Comparison of ENCODE assay signal across 8 cellular contexts in the genomic region with DNA sequence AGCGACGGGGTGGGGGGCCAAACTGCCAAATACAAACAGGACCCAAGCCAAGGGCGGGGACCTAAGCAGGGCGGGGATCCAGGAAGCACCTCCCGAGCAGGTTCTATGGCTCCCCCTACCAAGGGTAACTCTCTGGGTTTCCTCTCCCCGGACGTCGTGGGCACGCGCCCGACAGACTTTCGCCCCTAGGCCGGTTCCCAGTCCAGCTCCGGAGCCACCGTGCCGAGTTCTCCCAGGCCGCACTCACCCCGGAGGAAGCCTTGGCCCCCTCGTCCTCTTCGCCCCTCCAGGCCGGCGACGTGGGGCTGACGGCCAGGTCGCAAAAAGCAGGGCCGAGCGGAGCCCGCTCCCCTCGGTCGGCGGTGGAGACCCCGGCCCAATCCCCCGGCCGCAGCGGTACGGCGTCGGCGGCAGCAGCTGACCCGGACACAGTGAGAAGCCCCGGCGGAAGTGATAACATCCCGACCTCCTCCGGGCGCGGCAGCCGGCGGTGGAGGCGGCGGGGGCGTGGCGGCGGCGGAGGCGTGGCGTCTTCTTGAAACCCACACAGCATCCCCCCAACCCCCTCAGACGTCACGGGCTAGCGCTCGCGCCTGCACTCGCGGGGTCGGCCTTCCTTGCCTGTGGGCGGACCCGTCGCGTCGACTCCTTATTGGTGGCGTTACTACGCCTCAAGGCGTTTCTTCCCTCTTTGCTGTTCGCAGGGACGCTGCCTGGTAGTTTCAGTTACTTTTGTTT. TPM values are rescaled to one million over a fixed set of nuclear protein-coding genes. Genes with fewer than 3 reads are reported as not detected.
DNase-seq lines count a peak whose midpoint lies in the region; ATAC-seq and TF ChIP-seq lines count a peak whose summit lies in the region.

A gene with protein sequence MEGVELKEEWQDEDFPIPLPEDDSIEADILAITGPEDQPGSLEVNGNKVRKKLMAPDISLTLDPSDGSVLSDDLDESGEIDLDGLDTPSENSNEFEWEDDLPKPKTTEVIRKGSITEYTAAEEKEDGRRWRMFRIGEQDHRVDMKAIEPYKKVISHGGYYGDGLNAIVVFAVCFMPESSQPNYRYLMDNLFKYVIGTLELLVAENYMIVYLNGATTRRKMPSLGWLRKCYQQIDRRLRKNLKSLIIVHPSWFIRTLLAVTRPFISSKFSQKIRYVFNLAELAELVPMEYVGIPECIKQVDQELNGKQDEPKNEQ (minus strand): TSS at position 433 of the 738 bp plus-strand sequence. CDS start 6,863 bp downstream, outside the sequence.

- no peaks in the 10 kb centered on the region for H3K9me2 ChIP-seq in PC-9 (ENCODE audit: insufficient read depth)

- H3K9ac ChIP-seq in mucosa of rectum (ENCODE audit: low read depth in 1 of 2, low read length in 2 of 2), result peak within 1 kb of the TSS; percentile 98 to 100

- peaks cover 37% of the 10 kb centered on the region for H4K20me1 ChIP-seq in PC-9 (ENCODE audit: insufficient read depth)

- DNase-seq in DMS 273 treated with DMSO at 0.1 percent for 48 hours (lab: John Stamatoyannopoulos, UW), result peak; percentile 90
- peak; percentile 98 for DNase-seq in Jurkat, Clone E6-1 (ENCODE audit: low read depth, low spot score)
- DNase-seq in PC-9, result peak; percentile 90 to 98
- peak; percentile 98 for DNase-seq in activated T-cell treated with anti-CD3 and anti-CD28 coated beads, Interleukin-2, amount 50 U/mL, for 1 hour
- peak; percentile 72 for DNase-seq in epithelial cell of proximal tubule (ENCODE audit: low read depth)
- peak; percentile 99 for DNase-seq in stimulated activated CD8-positive, alpha-beta memory T cell treated with anti-CD3 and anti-CD28 coated beads, Interleukin-4, amount 100 ng/mL, for 48 hours

- peak within 1 kb of the TSS; percentile 95 for H3K27ac ChIP-seq in PC-9
- H3K27ac ChIP-seq in mucosa of rectum (ENCODE audit: low read depth in 2 of 2, low read length in 2 of 2), result peak within 1 kb of the TSS; percentile 100

- CTCF ChIA-PET in PC-9 (lab: Charles Lee), result interaction anchor here (0.6 kb wide), 1 partner anchor 259 kb away, joined by 5 read pairs; no protein-coding TSS in a partner anchor

- no peaks in the 10 kb centered on the region for H3K27me3 ChIP-seq in PC-9 (ENCODE audit: insufficient read depth, low read depth)
- H3K27me3 ChIP-seq in mucosa of rectum (ENCODE audit: control insufficient read depth in 2 of 2, insufficient read depth in 2 of 2, low read length in 2 of 2), result no peaks in the 10 kb centered on the region

- H2AFZ ChIP-seq in PC-9, result peak within 1 kb of the TSS; percentile 87

- H3K4me1 ChIP-seq in PC-9 (replicated peaks; ENCODE audit: insufficient read depth) (peaks cover 15% of the 10 kb centered on the region), mucosa of rectum (ENCODE audit: control insufficient read depth in 2 of 2, insufficient read depth in 2 of 2, low read length in 2 of 2) (peaks cover 11 to 23% of the 10 kb centered on the region in 2 donors)

- 0 out of 2 replicates have a peak, but pooled peaks cover 5% of the 10 kb centered on the region for H3F3A ChIP-seq in PC-9 (ENCODE audit: insufficient read depth, low read depth)

- intact Hi-C loops in PC-9 (cut with micrococcal nuclease; ENCODE audit: unreplicated experiment), result loop anchor here (1.0 kb wide), 1 partner anchor 402 kb away; no protein-coding TSS in a partner anchor

- no peaks in the 10 kb centered on the region for H3K9me3 ChIP-seq in PC-9 (ENCODE audit: insufficient read depth, low read depth)
- H3K9me3 ChIP-seq in mucosa of rectum (ENCODE audit: control insufficient read depth in 2 of 2, low read length in 2 of 2), result no peaks in the 10 kb centered on the region

- H3K4me3 ChIP-seq in Jurkat, Clone E6-1 (ENCODE audit: low read length), result peak within 1 kb of the TSS; percentile 95
- peak within 1 kb of the TSS; percentile 73 for H3K4me3 ChIP-seq in PC-9
- H3K4me3 ChIP-seq in epithelial cell of proximal tubule (ENCODE audit: low read depth, low read length), result peak within 1 kb of the TSS; percentile 92
- peak within 1 kb of the TSS; percentile 91 to 97 for H3K4me3 ChIP-seq in mucosa of rectum (ENCODE audit: low read length in 2 of 2)

- no TSS peak for BruUV-seq in PC-9 (replicated peaks; lab: Mats Ljungman, UMichigan)

- H3K36me3 ChIP-seq in PC-9 (ENCODE audit: low read depth) (no peaks in the 10 kb centered on the region), mucosa of rectum (ENCODE audit: control insufficient read depth in 2 of 2, insufficient read depth in 2 of 2, low read length in 2 of 2) (peaks cover 0 to 5% of the 10 kb centered on the region in 2 donors)

- H3K79me2 ChIP-seq in PC-9 (ENCODE audit: low read depth), result peaks cover 50% of the 10 kb centered on the region

- peak; percentile 82 for ATAC-seq in GM21529 (IDR thresholded peaks at IDR 0.05; ENCODE audit: unreplicated experiment)

- H3K4me2 ChIP-seq in PC-9, result peak within 1 kb of the TSS; percentile 81

- POLR2A ChIA-PET in PC-9 (lab: Charles Lee; ENCODE audit: unreplicated experiment), result interaction anchor here (0.6 to 0.7 kb wide), 3 partner anchors 36 to 343 kb away, joined by 3 to 8 read pairs (median 4); no protein-coding TSS in a partner anchor

- no peak for TF ChIP-seq CTCF in PC-9 (conservative IDR thresholded peaks at IDR 0.05)
- no peak for TF ChIP-seq CTCF in epithelial cell of proximal tubule (conservative IDR thresholded peaks at IDR 0.05; ENCODE audit: low read depth, low read length)

RNA-seq across cellular contexts. Expression of the gene that starts here (rescaled TPM):
- polyA plus RNA-seq in Jurkat, Clone E6-1 (2012; ENCODE audit: insufficient read depth, insufficient read length), result 40.8 TPM
- total RNA-seq in PC-9 (2021), result 59.5 and 64.3 TPM in 2 replicates
- total RNA-seq in epithelial cell of proximal tubule, result 87.2 and 107 TPM in 2 replicates

Comparison
In these comparisons a context has a peak if more than half of its experiments do, and no peak if none do; other contexts are left out.
1. Peak in every context shown above with its lines: DNase-seq, ATAC-seq, H3K4me3 ChIP-seq and H3K27ac ChIP-seq.